ENCODE assay signal across 8 cellular contexts in genomic region chr6:30684386-30685156, GRCh38.
A peak's percentile ranks its signal among the peaks of the same experiment; 100 is the strongest.
DNase-seq lines count a peak whose midpoint lies in the region; ATAC-seq and TF ChIP-seq lines count a peak whose summit lies in the region.

No MANE protein-coding gene starts in this region.

- DNase-seq in GM12864 (ENCODE audit: low read depth) (no peak), RKO (ENCODE audit: low spot score) (peak; percentile 76), amniotic epithelial cell (ENCODE audit: low read depth) (peak; percentile 37), erythroblast (lab: John Stamatoyannopoulos, UW) (no peak)
- peak; percentile 64 for DNase-seq in stimulated activated CD4-positive, alpha-beta T cell treated with anti-CD3 and anti-CD28 coated beads, Interleukin-12 subunit alpha, Interleukin-12 subunit beta, amount 100 ng/mL, for 4 hours

- no peak for TF ChIP-seq POLR2A in erythroblast (IDR thresholded peaks at IDR 0.05; ENCODE audit: low read length)

- H3K4me3 ChIP-seq in GM12864 (ENCODE audit: low read depth, low read length) (peak overlapping the region; percentile 75), iPS-18c (ENCODE audit: insufficient read depth, low read depth, low read length) (peak overlapping the region; percentile 34; the same call in 1 of the 2 replicates)

- H3K9me3 ChIP-seq in iPS-18c (ENCODE audit: control insufficient read depth, insufficient read depth, low read length), result peaks cover 2% of the 10 kb centered on the region

- no peak for TF ChIP-seq CTCF in GM12864 (IDR thresholded peaks at IDR 0.05; ENCODE audit: low read depth, low read length, missing control alignments)

- ATAC-seq in HG02798 (IDR thresholded peaks at IDR 0.05; ENCODE audit: poor library complexity, unreplicated experiment) (no peak), GM21619 (IDR thresholded peaks at IDR 0.05; ENCODE audit: unreplicated experiment) (no peak)

Comparison
In these comparisons a context has a peak if more than half of its experiments do, and no peak if none do; other contexts are left out.
1. DNase-seq: peak in RKO (single experiment), amniotic epithelial cell (single experiment) and stimulated activated CD4-positive, alpha-beta T cell treated with anti-CD3 and anti-CD28 coated beads, Interleukin-12 subunit alpha, Interleukin-12 subunit beta, amount 100 ng/mL, for 4 hours (single experiment); none in GM12864 (single experiment) and erythroblast (0 of 2).